Comparison of ENCODE assay signal across 17 cellular contexts in the genomic region with DNA sequence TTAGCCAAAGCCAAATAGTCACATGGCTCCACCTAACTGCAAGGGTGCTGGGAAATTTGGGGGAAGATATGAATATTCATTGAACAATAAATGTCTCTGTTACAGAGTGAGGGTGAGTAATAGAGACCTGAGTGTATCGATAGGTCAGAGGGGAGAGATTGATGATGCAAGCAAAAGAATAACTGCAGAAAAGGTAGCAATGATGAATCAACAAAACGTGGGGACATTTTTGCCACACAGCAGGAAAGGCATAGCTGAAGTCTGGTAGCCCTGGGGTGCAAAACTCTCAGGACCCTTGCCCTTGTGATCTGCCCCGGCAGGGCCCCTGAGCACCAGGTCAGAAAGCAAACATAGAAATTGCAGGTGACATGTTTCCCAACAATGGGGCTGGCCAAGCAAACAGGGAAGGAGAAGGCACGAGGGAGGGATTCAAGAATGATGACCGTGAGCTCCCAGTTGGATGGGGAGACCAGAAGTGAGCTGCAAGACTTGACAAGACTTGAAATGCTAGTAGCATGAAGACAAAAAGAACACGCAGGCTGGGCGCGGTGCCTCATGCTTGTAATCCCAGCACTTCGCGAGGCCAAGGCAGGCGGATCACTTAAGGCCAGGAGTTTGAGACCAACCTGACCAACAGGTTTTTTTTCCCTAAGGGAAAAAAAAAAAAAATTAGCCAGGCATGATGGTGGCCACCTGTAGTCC. TPM values are rescaled to one million over a fixed set of nuclear protein-coding genes. Genes with fewer than 3 reads are reported as not detected.
DNase-seq lines count a peak whose midpoint lies in the region; ATAC-seq, FAIRE-seq and TF ChIP-seq lines count a peak whose summit lies in the region.
"Had no signal": no experiment of that assay in that cellular context is flagged by ENCODE, and none has a peak within 500 bp of the region (broad histone marks: within the 10 kb centered on the region; RNA-seq: fewer than 3 reads in every experiment).

No MANE protein-coding gene starts in this region.

- CTCF ChIA-PET in OCI-LY7 (lab: Charles Lee; ENCODE audit: unreplicated experiment): interaction anchor here (1.4 to 2.3 kb wide), 2 partner anchors 8 to 11 kb away, joined by 3 to 14 read pairs; no protein-coding TSS in a partner anchor
- CTCF ChIA-PET in CD4-positive, alpha-beta T cell (lab: Charles Lee): no interaction called here

- POLR2A ChIA-PET in OCI-LY7 (lab: Charles Lee): interaction anchor here (0.7 to 13.5 kb wide), 3 partner anchors 9 to 611 kb away, joined by 3 to 256 read pairs (median 5); a partner anchor contains a TSS
- POLR2A ChIA-PET in CD4-positive, alpha-beta T cell (lab: Charles Lee): interaction anchor here (3.8 kb wide), 1 partner anchor 12 kb away, joined by 20 read pairs; a partner anchor contains a TSS

- H4K20me1 ChIP-seq in OCI-LY7 (ENCODE audit: insufficient read depth, low read length): no peaks in the 10 kb centered on the region

- no peak for ATAC-seq in CD4-positive, alpha-beta T cell (ENCODE audit: poor library complexity)
- no peak for ATAC-seq in GM18517 (IDR thresholded peaks at IDR 0.05; ENCODE audit: unreplicated experiment)
- ATAC-seq: naive thymus-derived CD8-positive, alpha-beta T cell had no signal

- peaks cover 68% of the 10 kb centered on the region for H3K4me1 ChIP-seq in OCI-LY7 (ENCODE audit: insufficient read depth, low read length, poor library complexity, severe bottlenecking)
- peaks cover 18 to 75% (median 36%) of the 10 kb centered on the region in 3 donors for H3K4me1 ChIP-seq in esophagus squamous epithelium
- H3K4me1 ChIP-seq: testis had no signal

- intact Hi-C loops in OCI-LY7 (cut with micrococcal nuclease; ENCODE audit: unreplicated experiment): no loop called here
- intact Hi-C loops in esophagus squamous epithelium (cut with DNase I): no loop called here
- intact Hi-C loops in CD4-positive, alpha-beta T cell (cut with DNase I, micrococcal nuclease): no loop called here

- no peaks in the 10 kb centered on the region for H3K27me3 ChIP-seq in esophagus squamous epithelium
- no peaks in the 10 kb centered on the region for H3K27me3 ChIP-seq in CD4-positive, alpha-beta T cell (ENCODE audit: control insufficient read depth, insufficient read depth, low read length)
- H3K27me3 ChIP-seq: cardiac muscle cell, testis had no signal

- no peak overlapping the region for H3K4me3 Mint-ChIP-seq in progenitor cell of endocrine pancreas (ENCODE audit: low read depth)
- no peak overlapping the region for H3K4me3 Mint-ChIP-seq in CD4-positive, alpha-beta T cell
- H3K4me3 Mint-ChIP-seq: naive thymus-derived CD8-positive, alpha-beta T cell had no signal

- WGBS in esophagus squamous epithelium, 2 donors: 27 to 40% methylated on average over 11 of the region's 11 CpGs

- H3K27me3 Mint-ChIP-seq in progenitor cell of endocrine pancreas: no peaks in the 10 kb centered on the region
- H3K27me3 Mint-ChIP-seq in CD4-positive, alpha-beta T cell: no peaks in the 10 kb centered on the region

- H3K9me3 ChIP-seq in OCI-LY7 (ENCODE audit: low read length): no peaks in the 10 kb centered on the region
- no peaks in the 10 kb centered on the region for H3K9me3 ChIP-seq in esophagus squamous epithelium
- H3K9me3 ChIP-seq in CD4-positive, alpha-beta T cell (ENCODE audit: control insufficient read depth, low read length): no peaks in the 10 kb centered on the region
- H3K9me3 ChIP-seq: testis had no signal

- DNase-seq in GM12891 (ENCODE audit: insufficient read length, low spot score): no peak
- DNase-seq in OCI-LY7 (ENCODE audit: low spot score): no peak
- DNase-seq in esophagus squamous epithelium (lab: John Stamatoyannopoulos, UW): no peak
- DNase-seq in progenitor cell of endocrine pancreas (ENCODE audit: low spot score, unreplicated experiment): no peak
- DNase-seq in D721Med (ENCODE audit: insufficient read length, low spot score): no peak
- DNase-seq in CD4-positive, alpha-beta T cell: no peak
- DNase-seq in NCI-H2171 (lab: John Stamatoyannopoulos, UW): no peak
- DNase-seq: Karpas-422; naive thymus-derived CD8-positive, alpha-beta T cell; NCI-H1105 treated with DMSO at 0.1 percent for 48 hours; testis had no signal

- H3K27ac ChIP-seq in OCI-LY7 (ENCODE audit: low read depth, low read length, poor library complexity, severe bottlenecking) (peak overlapping the region; percentile 92), esophagus squamous epithelium (peak overlapping the region; percentile 4 to 80 (median 46))
- H3K27ac ChIP-seq in CD4-positive, alpha-beta T cell (ENCODE audit: low read depth, low read length): no peak overlapping the region
- H3K27ac ChIP-seq: cardiac muscle cell, testis had no signal

- H3K36me3 ChIP-seq in OCI-LY7 (ENCODE audit: insufficient read depth, low read length) (no peaks in the 10 kb centered on the region), esophagus squamous epithelium (no peaks in the 10 kb centered on the region)
- H3K36me3 ChIP-seq: cardiac muscle cell had no signal

- peaks cover 43% of the 10 kb centered on the region for H3K4me1 Mint-ChIP-seq in progenitor cell of endocrine pancreas (ENCODE audit: low read depth)
- H3K4me1 Mint-ChIP-seq in CD4-positive, alpha-beta T cell (ENCODE audit: low read depth): peaks cover 13% of the 10 kb centered on the region

- H3K4me3 ChIP-seq in OCI-LY7 (ENCODE audit: low read depth, low read length, poor library complexity, severe bottlenecking) (no peak overlapping the region), esophagus squamous epithelium (no peak overlapping the region)
- H3K4me3 ChIP-seq: cardiac muscle cell, lung, testis had no signal

- BruUV-seq in OCI-LY7 (replicated peaks; lab: Mats Ljungman, UMichigan): no TSS peak

- H3K79me2 ChIP-seq in OCI-LY7 (ENCODE audit: insufficient read depth, low read depth, low read length): no peaks in the 10 kb centered on the region

- peaks cover 6% of the 10 kb centered on the region for H3K9me3 Mint-ChIP-seq in progenitor cell of endocrine pancreas (ENCODE audit: low read depth)
- H3K9me3 Mint-ChIP-seq in CD4-positive, alpha-beta T cell: no peaks in the 10 kb centered on the region
- H3K9me3 Mint-ChIP-seq: activated T-helper 2 cell treated with anti-CD3 and anti-CD28 coated beads, Interferon-gamma antibody, Interleukin-2, Interleukin-4, amounts not matched to agents 10 μg/mL and 5 μg/mL and 100 μg/mL, durations not matched to agents 14 hours and 24 hours and 36 hours had no signal

- no peak for TF ChIP-seq POLR2A in GM12891 (IDR thresholded peaks at IDR 0.05; ENCODE audit: low read depth, low read length)
- TF ChIP-seq POLR2A in esophagus squamous epithelium (IDR thresholded peaks at IDR 0.05): no peak

- H3K9me2 ChIP-seq in OCI-LY7 (ENCODE audit: insufficient read depth, low read length): no peaks in the 10 kb centered on the region

- no peak for FAIRE-seq in GM12891 (lab: Jason Lieb, UNC)
- FAIRE-seq in D721Med (lab: Jason Lieb, UNC): no peak

- peak overlapping the region; percentile 66 for H3K27ac Mint-ChIP-seq in progenitor cell of endocrine pancreas
- H3K27ac Mint-ChIP-seq in CD4-positive, alpha-beta T cell: no peak overlapping the region
- H3K27ac Mint-ChIP-seq: activated T-helper 2 cell treated with anti-CD3 and anti-CD28 coated beads, Interferon-gamma antibody, Interleukin-2, Interleukin-4, amounts not matched to agents 10 μg/mL and 5 μg/mL and 100 μg/mL, durations not matched to agents 14 hours and 24 hours and 36 hours had no signal

- no peak for TF ChIP-seq CTCF in OCI-LY7 (conservative IDR thresholded peaks at IDR 0.05; ENCODE audit: low read length)
- no peak for TF ChIP-seq CTCF in esophagus squamous epithelium (IDR thresholded peaks at IDR 0.05)
- TF ChIP-seq CTCF in progenitor cell of endocrine pancreas (IDR thresholded peaks at IDR 0.05; ENCODE audit: unreplicated experiment): no peak
- no peak for TF ChIP-seq CTCF in D721Med (IDR thresholded peaks at IDR 0.05; ENCODE audit: insufficient read depth, missing control alignments)
- TF ChIP-seq CTCF in CD4-positive, alpha-beta T cell (IDR thresholded peaks at IDR 0.05): no peak

- peak overlapping the region; percentile 84; the same call in 1 of the 2 replicates for H3K4me2 ChIP-seq in OCI-LY7 (ENCODE audit: low read length)

- no peaks in the 10 kb centered on the region for H3K36me3 Mint-ChIP-seq in progenitor cell of endocrine pancreas (ENCODE audit: insufficient read depth)
- no peaks in the 10 kb centered on the region for H3K36me3 Mint-ChIP-seq in CD4-positive, alpha-beta T cell (ENCODE audit: low read depth)
- H3K36me3 Mint-ChIP-seq: naive thymus-derived CD8-positive, alpha-beta T cell had no signal

- H2AFZ ChIP-seq in OCI-LY7 (ENCODE audit: low read length): peak overlapping the region; percentile 80

TF ChIP-seq in GM12891, 5 proteins besides CTCF, POLR2A, EP300 and RAD21:
- TF ChIP-seq TAF1 (IDR thresholded peaks at IDR 0.05; ENCODE audit: low read depth, low read length): no peak
- TF ChIP-seq POLR2AphosphoS5 (IDR thresholded peaks at IDR 0.05; ENCODE audit: low read depth, low read length): no peak
- TF ChIP-seq POU2F2 (IDR thresholded peaks at IDR 0.05; ENCODE audit: low read depth, low read length): peak; percentile 89
- TF ChIP-seq PAX5 (IDR thresholded peaks at IDR 0.05; ENCODE audit: insufficient read depth, low read length, severe bottlenecking): no peak
- no peak for TF ChIP-seq SPI1 (IDR thresholded peaks at IDR 0.05; ENCODE audit: low read depth, low read length)

RNA-seq across cellular contexts. Expression of a gene that starts 12.7 kb away (rescaled TPM):
- polyA plus RNA-seq in GM12891 (2012; ENCODE audit: low read depth, missing spikeins): 92.3 TPM
- 121 and 140 TPM in 2 replicates for total RNA-seq in OCI-LY7 (2014; rRNA removed; shearing (Covaris generic))
- total RNA-seq in OCI-LY7 (2022) (294 and 342 TPM in 2 replicates), esophagus squamous epithelium (10 to 100 TPM; 40.6 to 81.3 (median 43.9) TPM), progenitor cell of endocrine pancreas (70.0 and 85.9 TPM in 2 replicates)
- 100 to 1,000 TPM; 217 to 227 TPM for total RNA-seq in CD4-positive, alpha-beta T cell

RNA-seq across cellular contexts. Expression of a gene that starts 42.5 kb away (rescaled TPM):
- 7.3 TPM for polyA plus RNA-seq in GM12891 (2012; ENCODE audit: low read depth, missing spikeins)
- total RNA-seq in OCI-LY7 (2014; rRNA removed; shearing (Covaris generic)): 0.54 and 0.67 TPM in 2 replicates
- total RNA-seq in OCI-LY7 (2022) (0.41 and 0.65 TPM in 2 replicates), esophagus squamous epithelium (under 1 TPM in 3 of 4 donors, not detected in 1; 0.19 to 0.32 (median 0.31) TPM), progenitor cell of endocrine pancreas (not detected in 2 replicates)
- not detected for total RNA-seq in CD4-positive, alpha-beta T cell
- total RNA-seq: activated T-helper 2 cell treated with anti-CD3 and anti-CD28 coated beads, Interferon-gamma antibody, Interleukin-2, Interleukin-4, amounts not matched to agents 10 μg/mL and 5 μg/mL and 100 μg/mL, durations not matched to agents 14 hours and 24 hours and 36 hours had no signal

RNA-seq across cellular contexts. Expression of a gene that starts 54.2 kb away (rescaled TPM):
- 0.09 TPM for polyA plus RNA-seq in GM12891 (2012; ENCODE audit: low read depth, missing spikeins)
- 0.25 and 1.6 TPM in 2 replicates for total RNA-seq in OCI-LY7 (2014; rRNA removed; shearing (Covaris generic))
- 0.63 and 0.88 TPM in 2 replicates for total RNA-seq in OCI-LY7 (2022)
- not detected for total RNA-seq in esophagus squamous epithelium
- total RNA-seq in progenitor cell of endocrine pancreas: not detected in 2 replicates
- not detected for total RNA-seq in CD4-positive, alpha-beta T cell
- total RNA-seq: activated CD8-positive, alpha-beta memory T cell treated with anti-CD3 and anti-CD28 coated beads for 36 hours; activated T-helper 2 cell treated with anti-CD3 and anti-CD28 coated beads, Interferon-gamma antibody, Interleukin-2, Interleukin-4, amounts not matched to agents 10 μg/mL and 5 μg/mL and 100 μg/mL, durations not matched to agents 14 hours and 24 hours and 36 hours; cardiac muscle cell; lung; naive thymus-derived CD8-positive, alpha-beta T cell; skeletal muscle tissue had no signal
- polyA plus RNA-seq: cardiac muscle cell; naive thymus-derived CD8-positive, alpha-beta T cell had no signal
